Comparison of ENCODE assay signal across 8 cellular contexts in genomic region chr2:207311316-207312005, GRCh38.
DNase-seq lines count a peak whose midpoint lies in the region; ATAC-seq and TF ChIP-seq lines count a peak whose summit lies in the region.

No MANE protein-coding gene starts in this region.

- H3K36me3 ChIP-seq in IMR-90 (ENCODE audit: control insufficient read depth, insufficient read depth, low read length), result no peaks in the 10 kb centered on the region

- peak; percentile 51 for TF ChIP-seq CTCF in IMR-90 (conservative IDR thresholded peaks at IDR 0.05; ENCODE audit: low read depth, low read length)
- no peak for TF ChIP-seq CTCF in glutamatergic neuron (IDR thresholded peaks at IDR 0.05; ENCODE audit: partially characterized antibody, unreplicated experiment)

- no peak; the same call in 1 of the 2 replicates for TF ChIP-seq POLR2A in IMR-90 (IDR thresholded peaks at IDR 0.05; ENCODE audit: low read depth, low read length)

- H3K27ac Mint-ChIP-seq in activated CD4-positive, alpha-beta memory T cell treated with anti-CD3 and anti-CD28 coated beads for 36 hours, result peak overlapping the region; percentile 79
- peak overlapping the region; percentile 99 for H3K27ac Mint-ChIP-seq in glutamatergic neuron (ENCODE audit: unreplicated experiment)

- H4K91ac ChIP-seq in IMR-90 (ENCODE audit: insufficient read depth, low read depth, low read length), result peak overlapping the region; percentile 90

- intact Hi-C loops in IMR-90 (cut with micrococcal nuclease), result loop anchor here (1.0 to 2.0 kb wide), 3 partner anchors 53 to 161 kb away; no protein-coding TSS in a partner anchor
- intact Hi-C loops in activated CD4-positive, alpha-beta memory T cell treated with anti-CD3 and anti-CD28 coated beads for 36 hours (cut with micrococcal nuclease), result loop anchor here (1.0 to 10.0 kb wide), 10 partner anchors 19 to 327 kb away; partner anchors contain the start of gene KLF7

- peak overlapping the region; percentile 92; the same call in 1 of the 2 replicates for H2AK5ac ChIP-seq in IMR-90 (ENCODE audit: low read depth, low read length)

- H2BK5ac ChIP-seq in IMR-90 (ENCODE audit: low read depth, low read length, poor library complexity, severe bottlenecking), result peak overlapping the region; percentile 72

- H3K4me1 Mint-ChIP-seq in activated CD4-positive, alpha-beta memory T cell treated with anti-CD3 and anti-CD28 coated beads for 36 hours (ENCODE audit: low read depth), result peaks cover 28% of the 10 kb centered on the region
- H3K4me1 Mint-ChIP-seq in glutamatergic neuron (ENCODE audit: low read depth, unreplicated experiment), result peaks cover 65% of the 10 kb centered on the region

- peak overlapping the region; percentile 97 for H3K4ac ChIP-seq in IMR-90 (ENCODE audit: low read depth, low read length)

- H3K79me1 ChIP-seq in IMR-90 (ENCODE audit: low read depth in 1 of 2, low read length in 2 of 2), result peaks cover 0 to 9% of the 10 kb centered on the region in 2 experiments; a peak in 2 of 4 replicates

- peaks cover 13% of the 10 kb centered on the region for H3K9me1 ChIP-seq in IMR-90 (ENCODE audit: insufficient read depth, low read length)

- peak overlapping the region; percentile 99 for H3K14ac ChIP-seq in IMR-90 (replicated peaks; ENCODE audit: low read depth, low read length)

- peak overlapping the region; percentile 81 for H2AK9ac ChIP-seq in IMR-90 (replicated peaks; ENCODE audit: low read depth, low read length, poor library complexity)

- peaks cover 12% of the 10 kb centered on the region for H3K4me1 ChIP-seq in IMR-90 (ENCODE audit: control insufficient read depth, insufficient read depth, low read length)

- H3K36me3 Mint-ChIP-seq in activated CD4-positive, alpha-beta memory T cell treated with anti-CD3 and anti-CD28 coated beads for 36 hours, result no peaks in the 10 kb centered on the region
- no peaks in the 10 kb centered on the region for H3K36me3 Mint-ChIP-seq in glutamatergic neuron (ENCODE audit: unreplicated experiment)

- peak overlapping the region; percentile 74 for H2AFZ ChIP-seq in IMR-90 (replicated peaks; ENCODE audit: low read length, poor library complexity)

- H2BK120ac ChIP-seq in IMR-90 (ENCODE audit: low read depth, low read length), result peak overlapping the region; percentile 99

- H3K27ac ChIP-seq in IMR-90 (ENCODE audit: insufficient read depth, low read length), result peak overlapping the region; percentile 44; the same call in 1 of the 2 replicates

- DNase-seq in NCI-H524 (lab: John Stamatoyannopoulos, UW) (peak; percentile 9), NCI-H524 treated with DMSO at 0.1 percent for 48 hours (lab: John Stamatoyannopoulos, UW) (no peak), IMR-90 (peak; percentile 100), glutamatergic neuron (no peak), NCI-H1105 (lab: John Stamatoyannopoulos, UW) (no peak)
- peak; percentile 76 for DNase-seq in activated CD4-positive, alpha-beta memory T cell treated with anti-CD3 and anti-CD28 coated beads for 36 hours
- peak; percentile 37 for DNase-seq in stimulated activated CD4-positive, alpha-beta T cell treated with anti-CD3 and anti-CD28 coated beads, Interleukin-4, amount 100 ng/mL, for 24 hours

- peak overlapping the region; percentile 86 for H3K18ac ChIP-seq in IMR-90 (ENCODE audit: low read depth, low read length)

- WGBS in IMR-90 (ENCODE audit: extremely low coverage in 2 of 2, insufficient read length in 1 of 2), 2 experiments, result 50% methylated on average over 2 of the region's 4 CpGs; no CpG with 5 or more reads in 1 of the 2 experiments

- peak overlapping the region; percentile 36 for H3K56ac ChIP-seq in IMR-90 (ENCODE audit: extremely low read depth, insufficient read depth, low read length)

- dilution Hi-C loops in IMR-90 (cut with HindIII; ENCODE audit: low sequenced_read_pairs, unreplicated experiment), result no loop called here

- POLR2A ChIA-PET in IMR-90 (lab: Charles Lee; ENCODE audit: unreplicated experiment), result no interaction called here
- POLR2A ChIA-PET in activated CD4-positive, alpha-beta memory T cell treated with anti-CD3 and anti-CD28 coated beads for 36 hours (lab: Charles Lee), result interaction anchor here (1.3 kb wide), 1 partner anchor 20 kb away, joined by 3 read pairs; no protein-coding TSS in a partner anchor

- no TSS peak for BruUV-seq in IMR-90 (replicated peaks; lab: Mats Ljungman, UMichigan)

- no peaks in the 10 kb centered on the region for H3K27me3 ChIP-seq in IMR-90 (ENCODE audit: control insufficient read depth, insufficient read depth, low read length)

- no peak overlapping the region; the same call in 1 of the 2 replicates for H3K4me2 ChIP-seq in IMR-90 (ENCODE audit: low read depth, low read length)

- peak overlapping the region; percentile 100 for H2BK20ac ChIP-seq in IMR-90 (ENCODE audit: low read depth, low read length)

- H3K9me3 ChIP-seq in IMR-90 (ENCODE audit: control insufficient read depth, insufficient read depth, low read length), result no peaks in the 10 kb centered on the region

- H4K5ac ChIP-seq in IMR-90 (ENCODE audit: low read depth, low read length), result no peak overlapping the region; the same call in 1 of the 2 replicates

- CTCF ChIA-PET in IMR-90 (lab: Yijun Ruan, JAX), result interaction anchor here (0.6 to 1.0 kb wide), 2 partner anchors 50 to 53 kb away, joined by 3 read pairs; no protein-coding TSS in a partner anchor
- CTCF ChIA-PET in activated CD4-positive, alpha-beta memory T cell treated with anti-CD3 and anti-CD28 coated beads for 36 hours (lab: Charles Lee), result interaction anchor here (0.6 kb wide), 1 partner anchor 29 kb away, joined by 3 read pairs; no protein-coding TSS in a partner anchor

- TF ChIP-seq RAD21 in IMR-90 (IDR thresholded peaks at IDR 0.05; ENCODE audit: low read length), result peak; percentile 65

- no peaks in the 10 kb centered on the region for H3K9me3 Mint-ChIP-seq in activated CD4-positive, alpha-beta memory T cell treated with anti-CD3 and anti-CD28 coated beads for 36 hours
- H3K9me3 Mint-ChIP-seq in glutamatergic neuron (ENCODE audit: unreplicated experiment), result peaks cover 29% of the 10 kb centered on the region

- peak overlapping the region; percentile 39 for H3K23ac ChIP-seq in IMR-90 (ENCODE audit: low read depth, low read length)

- no peaks in the 10 kb centered on the region for H3K27me3 Mint-ChIP-seq in activated CD4-positive, alpha-beta memory T cell treated with anti-CD3 and anti-CD28 coated beads for 36 hours
- H3K27me3 Mint-ChIP-seq in glutamatergic neuron (ENCODE audit: unreplicated experiment), result peaks cover 15% of the 10 kb centered on the region

- H4K8ac ChIP-seq in IMR-90 (ENCODE audit: low read depth in 2 of 2, low read length in 2 of 2), result peak overlapping the region; percentile 42 to 63

- H2BK15ac ChIP-seq in IMR-90 (ENCODE audit: low read depth, low read length), result peak overlapping the region; percentile 88; the same call in 2 of the 3 replicates

- in situ Hi-C loops in IMR-90 (cut with MboI; ENCODE audit: low sequenced_read_pairs), result no loop called here

- peak overlapping the region; percentile 3 for H3K4me3 Mint-ChIP-seq in activated CD4-positive, alpha-beta memory T cell treated with anti-CD3 and anti-CD28 coated beads for 36 hours
- peak overlapping the region; percentile 84 for H3K4me3 Mint-ChIP-seq in glutamatergic neuron (ENCODE audit: unreplicated experiment)

- H3K9ac ChIP-seq in IMR-90 (ENCODE audit: low read depth, low read length), result no peak overlapping the region; the same call in 1 of the 2 replicates

- ATAC-seq in GM21786 (IDR thresholded peaks at IDR 0.05; ENCODE audit: unreplicated experiment) (peak; percentile 98), IMR-90 (ENCODE audit: low read depth) (peak; percentile 82)

- no peaks in the 10 kb centered on the region for H4K20me1 ChIP-seq in IMR-90 (ENCODE audit: insufficient read depth, low read length)

- no peak overlapping the region for H3K4me3 ChIP-seq in IMR-90 (ENCODE audit: insufficient read depth, low read depth, low read length)

TF ChIP-seq in IMR-90, 13 proteins besides CTCF, POLR2A, EP300 and RAD21:
- TF ChIP-seq RFX5 (IDR thresholded peaks at IDR 0.05; ENCODE audit: low read depth, low read length) (no peak), MAFK (IDR thresholded peaks at IDR 0.05; ENCODE audit: low read depth, low read length) (no peak), CEBPB (IDR thresholded peaks at IDR 0.05; ENCODE audit: low read depth, low read length) (peak; percentile 99), NFE2L2 (IDR thresholded peaks at IDR 0.05; ENCODE audit: low read depth, low read length) (no peak), BHLHE40 (IDR thresholded peaks at IDR 0.05; ENCODE audit: low read depth, low read length) (peak; percentile 40; the same call in 1 of the 2 replicates), SMC3 (IDR thresholded peaks at IDR 0.05; ENCODE audit: low read depth, low read length) (peak; percentile 68), CHD1 (IDR thresholded peaks at IDR 0.05; ENCODE audit: low read depth, low read length) (no peak), MAZ (IDR thresholded peaks at IDR 0.05; ENCODE audit: borderline replicate concordance, low read depth, low read length) (0 out of 2 replicates have a peak, but pooled peaks have one; percentile 31), USF2 (IDR thresholded peaks at IDR 0.05; ENCODE audit: low read depth, low read length) (peak; percentile 74), FOS (IDR thresholded peaks at IDR 0.05; ENCODE audit: low read depth, low read length) (peak; percentile 91)

Comparison
In these comparisons a context has a peak if more than half of its experiments do, and no peak if none do; other contexts are left out.
1. DNase-seq: peak in NCI-H524 (2 of 2), IMR-90 (single experiment), activated CD4-positive, alpha-beta memory T cell treated with anti-CD3 and anti-CD28 coated beads for 36 hours (single experiment) and stimulated activated CD4-positive, alpha-beta T cell treated with anti-CD3 and anti-CD28 coated beads, Interleukin-4, amount 100 ng/mL, for 24 hours (single experiment); none in NCI-H524 treated with DMSO at 0.1 percent for 48 hours (single experiment), glutamatergic neuron (single experiment) and NCI-H1105 (single experiment).